In the genomic region with DNA sequence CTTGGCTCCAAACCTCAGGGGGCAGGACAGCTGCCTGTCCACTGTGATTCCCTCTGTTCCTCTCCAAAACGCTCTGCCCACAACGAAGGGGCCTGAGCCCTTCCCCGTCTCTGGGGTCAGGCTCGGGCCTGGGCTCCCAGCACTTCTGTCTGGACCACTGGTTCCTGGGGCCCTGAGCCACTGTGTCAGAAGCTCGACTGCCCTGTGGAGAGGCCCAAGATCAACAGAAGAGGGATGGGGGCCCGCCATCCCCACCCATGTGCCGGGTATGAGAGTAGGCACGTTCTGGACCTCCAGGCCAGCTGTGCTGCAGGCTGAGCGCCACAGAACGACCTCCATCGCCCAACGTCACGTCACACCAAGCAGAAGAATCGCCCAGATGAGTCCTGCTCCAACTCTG, we compare ENCODE assay signal across 32 cellular contexts.
DNase-seq lines count a peak whose midpoint lies in the region; ATAC-seq and TF ChIP-seq lines count a peak whose summit lies in the region.
"Had no signal": no experiment of that assay in that cellular context is flagged by ENCODE, and none has a peak within 500 bp of the region (broad histone marks: within the 10 kb centered on the region; RNA-seq: fewer than 3 reads in every experiment).

No MANE protein-coding gene starts in this region.

- H3K4me1 ChIP-seq in Loucy (ENCODE audit: insufficient read depth, low read length, poor library complexity, severe bottlenecking) (peaks cover 81% of the 10 kb centered on the region), colonic mucosa (peaks cover 4% of the 10 kb centered on the region), lung (ENCODE audit: control insufficient read depth in 2 of 2, insufficient read depth in 2 of 2, low read length in 2 of 2) (peaks cover 0 to 5% of the 10 kb centered on the region in 2 donors), stomach (peaks cover 16 to 22% (median 20%) of the 10 kb centered on the region in 4 donors)
- H3K4me1 ChIP-seq: uterus had no signal

- H3K27ac Mint-ChIP-seq in stimulated activated effector memory CD8-positive, alpha-beta T cell treated with anti-CD3 and anti-CD28 coated beads, Interleukin-12 subunit alpha, Interleukin-12 subunit beta, amount 100 ng/mL, for 72 hours: no peak overlapping the region
- H3K27ac Mint-ChIP-seq: activated naive CD4-positive, alpha-beta T cell treated with anti-CD3 and anti-CD28 coated beads for 36 hours; CD4-positive, CD25-positive, alpha-beta regulatory T cell; naive thymus-derived CD8-positive, alpha-beta T cell; T-helper 2 cell treated with Interferon-gamma antibody and Interleukin-4, amounts not matched to agents 5 μg/mL and 100 μg/mL, for 36 hours had no signal

- H3K36me3 Mint-ChIP-seq in stimulated activated effector memory CD8-positive, alpha-beta T cell treated with anti-CD3 and anti-CD28 coated beads, Interleukin-12 subunit alpha, Interleukin-12 subunit beta, amount 100 ng/mL, for 72 hours: no peaks in the 10 kb centered on the region
- H3K36me3 Mint-ChIP-seq: CD4-positive, CD25-positive, alpha-beta regulatory T cell; naive thymus-derived CD8-positive, alpha-beta T cell had no signal

- no peak for TF ChIP-seq CTCF in Loucy (conservative IDR thresholded peaks at IDR 0.05; ENCODE audit: low read length)
- TF ChIP-seq CTCF in colonic mucosa (IDR thresholded peaks at IDR 0.05): no peak
- no peak for TF ChIP-seq CTCF in lung (IDR thresholded peaks at IDR 0.05; ENCODE audit: control extremely low read depth, extremely low read depth)
- TF ChIP-seq CTCF in stomach (IDR thresholded peaks at IDR 0.05): no peak

- DNase-seq in colonic mucosa: peak; percentile 3
- peak; percentile 24 for DNase-seq in lung (ENCODE audit: low spot score)
- peak; percentile 15 for DNase-seq in stomach
- no peak for DNase-seq in stimulated activated effector memory CD8-positive, alpha-beta T cell treated with anti-CD3 and anti-CD28 coated beads, Interleukin-12 subunit alpha, Interleukin-12 subunit beta, amount 100 ng/mL, for 72 hours (ENCODE audit: low spot score in 2 of 2)
- DNase-seq in OCI-M1 (lab: John Stamatoyannopoulos, UW): no peak
- DNase-seq in medulla oblongata (ENCODE audit: extremely low spot score): no peak
- DNase-seq: activated CD4-positive, alpha-beta T cell treated with anti-CD3 and anti-CD28 coated beads for 48 hours; activated naive CD4-positive, alpha-beta T cell treated with anti-CD3 and anti-CD28 coated beads for 36 hours; CD4-positive, CD25-positive, alpha-beta regulatory T cell; effector memory CD4-positive, alpha-beta T cell; erythroblast; foreskin fibroblast; Kasumi-1; NCI-H1694; NCI-H524; NK-92 treated with Interleukin-12 subunit alpha and Interleukin-12 subunit beta, amount 100 ng/mL, for 24 hours; PC-9; retina; SHP77 treated with DMSO at 0.1 percent for 48 hours; stimulated activated CD4-positive, alpha-beta T cell treated with anti-CD3 and anti-CD28 coated beads, Interleukin-2, amount 100 ng/mL, for 48 hours; substantia nigra had no signal

- H3K36me3 ChIP-seq in Loucy (ENCODE audit: insufficient read depth, low read length) (no peaks in the 10 kb centered on the region), colonic mucosa (no peaks in the 10 kb centered on the region), lung (ENCODE audit: control insufficient read depth in 2 of 2, insufficient read depth in 2 of 2, low read length in 2 of 2) (no peaks in the 10 kb centered on the region), stomach (no peaks in the 10 kb centered on the region)
- H3K36me3 ChIP-seq: adrenal gland, pancreas, spleen, uterus had no signal

- H3K9me2 ChIP-seq in Loucy (replicated peaks; ENCODE audit: low read depth, low read length): no peaks in the 10 kb centered on the region

- TF ChIP-seq POLR2A in stomach (IDR thresholded peaks at IDR 0.05): no peak

- H3K4me3 ChIP-seq in Loucy (ENCODE audit: low read length, poor library complexity, severe bottlenecking): no peak overlapping the region
- H3K4me3 ChIP-seq in colonic mucosa: no peak overlapping the region
- H3K4me3 ChIP-seq in lung: no peak overlapping the region
- H3K4me3 ChIP-seq in stomach: no peak overlapping the region
- H3K4me3 ChIP-seq: adrenal gland, body of pancreas, pancreas, PC-9, spleen, uterus had no signal

- no peak for TF ChIP-seq EP300 in stomach (IDR thresholded peaks at IDR 0.05)

- intact Hi-C loops in colonic mucosa (cut with DNase I): no loop called here
- intact Hi-C loops in stomach (cut with DNase I; ENCODE audit: low total_unique reads): no loop called here

- H3K9me3 ChIP-seq in Loucy (ENCODE audit: insufficient read depth, low read depth, low read length): no peaks in the 10 kb centered on the region
- no peaks in the 10 kb centered on the region for H3K9me3 ChIP-seq in colonic mucosa
- no peaks in the 10 kb centered on the region for H3K9me3 ChIP-seq in lung (ENCODE audit: control insufficient read depth in 2 of 2, insufficient read depth in 1 of 2, low read length in 1 of 2)
- no peaks in the 10 kb centered on the region for H3K9me3 ChIP-seq in stomach
- H3K9me3 ChIP-seq: adrenal gland, body of pancreas, pancreas, spleen, uterus had no signal

- H3K4me1 Mint-ChIP-seq in stimulated activated effector memory CD8-positive, alpha-beta T cell treated with anti-CD3 and anti-CD28 coated beads, Interleukin-12 subunit alpha, Interleukin-12 subunit beta, amount 100 ng/mL, for 72 hours: no peaks in the 10 kb centered on the region
- H3K4me1 Mint-ChIP-seq: CD4-positive, CD25-positive, alpha-beta regulatory T cell had no signal

- peak overlapping the region; percentile 14 for H3K9ac ChIP-seq in Loucy (ENCODE audit: low read depth, low read length, poor library complexity, severe bottlenecking)
- H3K9ac ChIP-seq in colonic mucosa (ENCODE audit: low read depth in 2 of 2, low read length in 2 of 2): no peak overlapping the region

- H4K20me1 ChIP-seq in Loucy (ENCODE audit: insufficient read depth, low read length, poor library complexity, severe bottlenecking): no peaks in the 10 kb centered on the region

- ATAC-seq in lung (ENCODE audit: insufficient read depth, low FRiP score): no peak
- ATAC-seq in stimulated activated effector memory CD8-positive, alpha-beta T cell treated with anti-CD3 and anti-CD28 coated beads, Interleukin-12 subunit alpha, Interleukin-12 subunit beta, amount 100 ng/mL, for 72 hours: no peak
- ATAC-seq in HG03521 (IDR thresholded peaks at IDR 0.05; ENCODE audit: unreplicated experiment): no peak
- ATAC-seq: body of pancreas; HepG2; naive thymus-derived CD8-positive, alpha-beta T cell; pancreas had no signal

- no peaks in the 10 kb centered on the region for H3F3A ChIP-seq in Loucy (ENCODE audit: low read depth)

- WGBS in lung, 2 donors: 91 to 93% methylated on average over 14 of the region's 14 CpGs
- WGBS in stomach, 5 donors: 88 to 95% (median 88%) methylated on average over 11 to 14 of the region's 14 CpGs

- no peaks in the 10 kb centered on the region for H3K79me2 ChIP-seq in Loucy (ENCODE audit: insufficient read depth, low read length)

- no peak overlapping the region for H3K4me3 Mint-ChIP-seq in stimulated activated effector memory CD8-positive, alpha-beta T cell treated with anti-CD3 and anti-CD28 coated beads, Interleukin-12 subunit alpha, Interleukin-12 subunit beta, amount 100 ng/mL, for 72 hours
- H3K4me3 Mint-ChIP-seq: activated naive CD4-positive, alpha-beta T cell treated with anti-CD3 and anti-CD28 coated beads for 36 hours; CD4-positive, CD25-positive, alpha-beta regulatory T cell; naive thymus-derived CD8-positive, alpha-beta T cell; T-helper 2 cell treated with Interferon-gamma antibody and Interleukin-4, amounts not matched to agents 5 μg/mL and 100 μg/mL, for 36 hours had no signal

- H2AFZ ChIP-seq in Loucy (ENCODE audit: low read length): no peak overlapping the region
- H2AFZ ChIP-seq: PC-9 had no signal

- no peak overlapping the region for H3K4me2 ChIP-seq in Loucy (ENCODE audit: low read depth, low read length, poor library complexity, severe bottlenecking)
- H3K4me2 ChIP-seq: PC-9 had no signal

- no peaks in the 10 kb centered on the region for H3K9me3 Mint-ChIP-seq in stimulated activated effector memory CD8-positive, alpha-beta T cell treated with anti-CD3 and anti-CD28 coated beads, Interleukin-12 subunit alpha, Interleukin-12 subunit beta, amount 100 ng/mL, for 72 hours
- H3K9me3 Mint-ChIP-seq: activated naive CD4-positive, alpha-beta T cell treated with anti-CD3 and anti-CD28 coated beads for 36 hours; T-helper 2 cell treated with Interferon-gamma antibody and Interleukin-4, amounts not matched to agents 5 μg/mL and 100 μg/mL, for 36 hours had no signal

- no peak overlapping the region for H3K27ac ChIP-seq in colonic mucosa
- H3K27ac ChIP-seq in lung (ENCODE audit: low read depth in 1 of 2, low read length in 1 of 2): no peak overlapping the region
- no peak overlapping the region for H3K27ac ChIP-seq in stomach
- H3K27ac ChIP-seq: adrenal gland, body of pancreas, pancreas, PC-9, spleen, uterus, VCaP had no signal

- no peaks in the 10 kb centered on the region for H3K27me3 ChIP-seq in Loucy (ENCODE audit: insufficient read depth, low read length, poor library complexity, severe bottlenecking)
- H3K27me3 ChIP-seq in colonic mucosa: no peaks in the 10 kb centered on the region
- no peaks in the 10 kb centered on the region for H3K27me3 ChIP-seq in lung (ENCODE audit: control insufficient read depth, insufficient read depth)
- H3K27me3 ChIP-seq in stomach: peaks cover 0 to 7% (median 0%) of the 10 kb centered on the region in 3 donors
- H3K27me3 ChIP-seq: adrenal gland, body of pancreas, pancreas, uterus had no signal

Comparison
In these comparisons a context has a peak if more than half of its experiments do, and no peak if none do; other contexts are left out.
1. DNase-seq: peak in colonic mucosa (single experiment), lung (single experiment) and stomach (single experiment); none in stimulated activated effector memory CD8-positive, alpha-beta T cell treated with anti-CD3 and anti-CD28 coated beads, Interleukin-12 subunit alpha, Interleukin-12 subunit beta, amount 100 ng/mL, for 72 hours (0 of 2), OCI-M1 (single experiment) and medulla oblongata (single experiment).